In genomic region chr2:172693037-172693436, GRCh38 we compare ENCODE assay signal across 8 cellular contexts. TPM values are rescaled to one million over a fixed set of nuclear protein-coding genes. Genes with fewer than 3 reads are reported as not detected.
A peak's percentile ranks its signal among the peaks of the same experiment; 100 is the strongest.
DNase-seq lines count a peak whose midpoint lies in the region; ATAC-seq and TF ChIP-seq lines count a peak whose summit lies in the region.

No MANE protein-coding gene starts in this region.

- ATAC-seq in GM19351 (IDR thresholded peaks at IDR 0.05; ENCODE audit: unreplicated experiment) = no peak

- H3K4me1 ChIP-seq in breast epithelium (no peaks in the 10 kb centered on the region), esophagus muscularis mucosa (peaks cover 0 to 10% (median 7%) of the 10 kb centered on the region in 4 donors)

- no peak for TF ChIP-seq POLR2A in breast epithelium (IDR thresholded peaks at IDR 0.05)
- no peak for TF ChIP-seq POLR2A in esophagus muscularis mucosa (IDR thresholded peaks at IDR 0.05; ENCODE audit: low read depth)

- TF ChIP-seq EP300 in esophagus muscularis mucosa (IDR thresholded peaks at IDR 0.05) = no peak

- peak; percentile 98 for DNase-seq in MCF 10A (ENCODE audit: unreplicated experiment)
- no peak for DNase-seq in breast epithelium (ENCODE audit: low spot score in 2 of 2)
- DNase-seq in T1000 (lab: John Stamatoyannopoulos, UW) = peak; percentile 88
- DNase-seq in fibroblast of gingiva (ENCODE audit: low read depth) = peak; percentile 96
- DNase-seq in skeletal muscle cell (ENCODE audit: low read depth) = peak; percentile 98
- DNase-seq in activated gamma-delta T cell treated with Interleukin-2 at 50 U/mL for 16 hours = no peak
- no peak for DNase-seq in esophagus muscularis mucosa (ENCODE audit: extremely low spot score)

- no peak overlapping the region for H3K4me3 ChIP-seq in breast epithelium
- no peak overlapping the region for H3K4me3 ChIP-seq in skeletal muscle cell (ENCODE audit: low read depth, low read length)
- H3K4me3 ChIP-seq in esophagus muscularis mucosa = no peak overlapping the region

- peaks cover 5% of the 10 kb centered on the region for H3K36me3 Mint-ChIP-seq in MCF 10A (ENCODE audit: insufficient read depth, unreplicated experiment)

- H3K27ac ChIP-seq in breast epithelium (no peak overlapping the region), esophagus muscularis mucosa (replicated peaks in 1 of 4) (no peak overlapping the region)

- peaks cover 22% of the 10 kb centered on the region for H3K4me1 Mint-ChIP-seq in MCF 10A (ENCODE audit: insufficient read depth, unreplicated experiment)

- intact Hi-C loops in MCF 10A (cut with micrococcal nuclease) (no loop called here), breast epithelium (cut with DNase I; ENCODE audit: low total_unique reads) (no loop called here), esophagus muscularis mucosa (cut with DNase I) (no loop called here)

- POLR2A ChIA-PET in MCF 10A (lab: Yijun Ruan, JAX) = interaction anchor here (0.7 to 2.7 kb wide), 16 partner anchors 8 to 500 kb away, joined by 3 to 39 read pairs (median 4); no protein-coding TSS in a partner anchor

- peak overlapping the region; percentile 79 for H3K27ac Mint-ChIP-seq in MCF 10A (ENCODE audit: low read depth, unreplicated experiment)

- WGBS in esophagus muscularis mucosa = 4% methylated on average over 3 of the region's 3 CpGs

- peaks cover 8% of the 10 kb centered on the region for H3K9me3 Mint-ChIP-seq in MCF 10A (ENCODE audit: unreplicated experiment)

- CTCF ChIA-PET in MCF 10A (lab: Yijun Ruan, JAX) = interaction anchor here (0.7 to 3.2 kb wide), 8 partner anchors 12 to 257 kb away, joined by 3 to 19 read pairs (median 4); no protein-coding TSS in a partner anchor

- TF ChIP-seq CTCF in MCF 10A (IDR thresholded peaks at IDR 0.05; ENCODE audit: unreplicated experiment) = no peak
- TF ChIP-seq CTCF in breast epithelium (IDR thresholded peaks at IDR 0.05) = no peak
- no peak for TF ChIP-seq CTCF in esophagus muscularis mucosa (IDR thresholded peaks at IDR 0.05)

- H3K27me3 ChIP-seq in breast epithelium (no peaks in the 10 kb centered on the region), esophagus muscularis mucosa (no peaks in the 10 kb centered on the region)

- H3K4me3 Mint-ChIP-seq in MCF 10A (ENCODE audit: unreplicated experiment) = no peak overlapping the region

- BruUV-seq in MCF 10A (replicated peaks; lab: Mats Ljungman, UMichigan) = no TSS peak

- H3K9me3 ChIP-seq in breast epithelium (no peaks in the 10 kb centered on the region), esophagus muscularis mucosa (no peaks in the 10 kb centered on the region)

- H3K36me3 ChIP-seq in breast epithelium (no peaks in the 10 kb centered on the region), esophagus muscularis mucosa (no peaks in the 10 kb centered on the region)

- H3K27me3 Mint-ChIP-seq in MCF 10A (ENCODE audit: insufficient read depth, unreplicated experiment) = no peaks in the 10 kb centered on the region

RNA-seq across cellular contexts. Expression of gene RAPGEF4, which starts 42.6 kb away (rescaled TPM):
- total RNA-seq in MCF 10A (2022) (0.42 TPM in 1 of 2 replicates, not detected in the other), breast epithelium (10 to 100 TPM in 2 of 3 donors, 1 to 10 TPM in 1; 7.7 to 12.8 (median 11.6) TPM), esophagus muscularis mucosa (1 to 10 TPM; 3.7 to 8.9 (median 5.2) TPM)

Comparison
In these comparisons a context has a peak if more than half of its experiments do, and no peak if none do; other contexts are left out.
1. DNase-seq: peak in MCF 10A (single experiment), T1000 (single experiment), fibroblast of gingiva (single experiment) and skeletal muscle cell (single experiment); none in breast epithelium (0 of 2), activated gamma-delta T cell treated with Interleukin-2 at 50 U/mL for 16 hours (single experiment) and esophagus muscularis mucosa (single experiment).